13 cellular contexts compared by ENCODE assay signal in the genomic region with DNA sequence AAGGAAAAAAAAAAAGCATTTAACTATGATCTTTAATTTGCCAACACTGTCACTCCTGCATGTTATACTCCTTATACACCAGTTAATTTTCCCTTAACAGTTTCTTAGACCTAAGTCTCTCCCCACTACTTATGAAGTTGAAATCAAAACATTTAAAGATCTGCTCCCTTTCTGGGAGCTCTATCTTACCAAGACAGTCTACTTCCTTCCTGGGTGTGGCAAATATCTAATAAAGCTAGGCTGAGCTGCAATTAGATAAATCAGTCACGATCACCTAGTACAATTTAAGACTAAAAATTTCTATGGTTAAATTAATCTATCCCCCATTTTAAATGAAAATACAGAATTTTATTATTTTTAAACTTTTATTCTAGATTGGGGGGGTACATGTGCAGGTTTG.
"Had no signal": no experiment of that assay in that cellular context is flagged by ENCODE, and none has a peak within 500 bp of the region (broad histone marks: within the 10 kb centered on the region; RNA-seq: fewer than 3 reads in every experiment).

No MANE protein-coding gene starts in this region.

- H3K27ac ChIP-seq: left ventricle myocardium inferior, neutrophil, tibial artery, uterus had no signal

- DNase-seq: activated CD4-positive, alpha-beta T cell treated with anti-CD3 and anti-CD28 coated beads, Interleukin-2, amount 50 U/mL, for 4 hours; activated CD4-positive, CD25-positive, alpha-beta regulatory T cell treated with anti-CD3 and anti-CD28 coated beads, Interleukin-2, amount 50 U/mL, for 72 hours; kidney; left ventricle myocardium inferior; posterior cingulate gyrus; right cardiac atrium; small intestine; tibial artery; uterus had no signal

- H3K4me1 ChIP-seq: tibial artery, uterus had no signal

- H3K27me3 Mint-ChIP-seq: activated T-helper 17 cell treated with anti-CD3 and anti-CD28 coated beads, Interleukin-2, amount 50 U/mL, for 72 hours had no signal

- H3K4me3 ChIP-seq: left ventricle myocardium inferior, tibial artery, uterus had no signal

- H3K4me3 Mint-ChIP-seq: activated T-helper 17 cell treated with anti-CD3 and anti-CD28 coated beads, Interleukin-2, amount 50 U/mL, for 72 hours; T-helper 1 cell treated with Interleukin-12 subunit alpha and Interleukin-12 subunit beta and Interleukin-4 antibody, amounts not matched to agents 30 μg/mL and 1 μg/mL, for 36 hours had no signal

- H3K9me3 Mint-ChIP-seq: activated T-helper 17 cell treated with anti-CD3 and anti-CD28 coated beads, Interleukin-2, amount 50 U/mL, for 72 hours; T-helper 1 cell treated with Interleukin-12 subunit alpha and Interleukin-12 subunit beta and Interleukin-4 antibody, amounts not matched to agents 30 μg/mL and 1 μg/mL, for 36 hours had no signal

- H3K36me3 ChIP-seq: uterus had no signal

- ATAC-seq: activated T-helper 17 cell treated with anti-CD3 and anti-CD28 coated beads, Interleukin-2, amount 50 U/mL, for 72 hours; SK-N-SH treated with all-trans-retinoic acid at 6 μM for 48 hours had no signal

- H3K27me3 ChIP-seq: neutrophil, tibial artery, uterus had no signal

- H3K27ac Mint-ChIP-seq: activated T-helper 17 cell treated with anti-CD3 and anti-CD28 coated beads, Interleukin-2, amount 50 U/mL, for 72 hours; T-helper 1 cell treated with Interleukin-12 subunit alpha and Interleukin-12 subunit beta and Interleukin-4 antibody, amounts not matched to agents 30 μg/mL and 1 μg/mL, for 36 hours had no signal

- H3K9me3 ChIP-seq: left ventricle myocardium inferior, neutrophil, tibial artery, uterus had no signal
